1 cellular context compared by ENCODE assay signal in genomic region chr10:58334817-58335305, GRCh38.
TF ChIP-seq lines count a peak whose summit lies in the region.

TSS of gene UBE2D1 (plus strand) at chr10:58335006. CDS start at chr10:58335202, 196 bp downstream.

TF ChIP-seq in K562, 482 proteins besides CTCF, POLR2A, EP300 and RAD21 (continued from another document and continues in another):
- TF ChIP-seq E2F5 (CRISPR knock-in tag; IDR thresholded peaks at IDR 0.05) (no peak), IRF9 (tag; IDR thresholded peaks at IDR 0.05) (no peak), CCNT2 (IDR thresholded peaks at IDR 0.05; ENCODE audit: borderline replicate concordance, extremely low read depth, insufficient read length, low read depth, low read length) (peak; percentile 54), EP400 (IDR thresholded peaks at IDR 0.05) (peak; percentile 19; the same call in 1 of the 2 replicates), MAFK (IDR thresholded peaks at IDR 0.05; ENCODE audit: low read length) (no peak), MLLT1 (IDR thresholded peaks at IDR 0.05) (no peak), RBM15 (IDR thresholded peaks at IDR 0.05; ENCODE audit: insufficient read depth, low read length) (no peak), TBP (optimal IDR thresholded peaks at IDR 0.05; ENCODE audit: low read depth, low read length) (peak; percentile 96), LCOR (CRISPR knock-in tag; IDR thresholded peaks at IDR 0.05) (no peak), CREBBP (IDR thresholded peaks at IDR 0.05; ENCODE audit: low read depth, low read length) (no peak), ZNF316 (IDR thresholded peaks at IDR 0.05) (no peak), RBM14 (IDR thresholded peaks at IDR 0.05; ENCODE audit: borderline replicate concordance, insufficient read depth, low read depth, low read length) (0 out of 2 replicates have a peak, but pooled peaks have one; percentile 42), HDAC1 (IDR thresholded peaks at IDR 0.05) (peak in 1 of 2 experiments; percentile 71; a peak in 2 of 4 replicates), ZBED1 (IDR thresholded peaks at IDR 0.05) (no peak), RFX1 (IDR thresholded peaks at IDR 0.05) (no peak), CHCHD3 (CRISPR knock-in tag; IDR thresholded peaks at IDR 0.05) (no peak), NONO (IDR thresholded peaks at IDR 0.05; ENCODE audit: low read depth in 2 of 2, low read length in 1 of 2) (peak; percentile 85 to 99), MAX (CRISPR knock-in tag; IDR thresholded peaks at IDR 0.05) (peak; percentile 55; the same call in 1 of the 2 replicates), NR2C1 (IDR thresholded peaks at IDR 0.05) (no peak), NR2C1 (tag; IDR thresholded peaks at IDR 0.05) (peak; percentile 67), POLR2AphosphoS2 (IDR thresholded peaks at IDR 0.05; ENCODE audit: low read length) (no peak), ZNF518B (CRISPR knock-in tag; IDR thresholded peaks at IDR 0.05) (no peak), GATAD2A (IDR thresholded peaks at IDR 0.05) (no peak), ATF7 (IDR thresholded peaks at IDR 0.05) (peak; percentile 43; the same call in 1 of the 2 replicates), MTA3 (IDR thresholded peaks at IDR 0.05; ENCODE audit: borderline replicate concordance) (peak; percentile 74; the same call in 1 of the 2 replicates), RERE (CRISPR knock-in tag; IDR thresholded peaks at IDR 0.05; ENCODE audit: borderline replicate concordance) (no peak), NELFE (IDR thresholded peaks at IDR 0.05; ENCODE audit: insufficient read depth, insufficient read length) (peak; percentile 47), ZNF511 (CRISPR knock-in tag; IDR thresholded peaks at IDR 0.05) (peak; percentile 33; the same call in 1 of the 2 replicates), E2F3 (CRISPR knock-in tag; IDR thresholded peaks at IDR 0.05) (no peak), NCOA4 (IDR thresholded peaks at IDR 0.05; ENCODE audit: partially characterized antibody) (no peak), SLC30A9 (CRISPR knock-in tag; IDR thresholded peaks at IDR 0.05) (no peak), ZBTB34 (CRISPR knock-in tag; IDR thresholded peaks at IDR 0.05) (no peak), MAZ (CRISPR knock-in tag; conservative IDR thresholded peaks at IDR 0.05 in 1 of 2, IDR thresholded peaks at IDR 0.05 in 1 of 2) (peak; percentile 97 to 99), ELF1 (tag; IDR thresholded peaks at IDR 0.05) (peak; percentile 83)
- TF ChIP-seq, protein P1, sequence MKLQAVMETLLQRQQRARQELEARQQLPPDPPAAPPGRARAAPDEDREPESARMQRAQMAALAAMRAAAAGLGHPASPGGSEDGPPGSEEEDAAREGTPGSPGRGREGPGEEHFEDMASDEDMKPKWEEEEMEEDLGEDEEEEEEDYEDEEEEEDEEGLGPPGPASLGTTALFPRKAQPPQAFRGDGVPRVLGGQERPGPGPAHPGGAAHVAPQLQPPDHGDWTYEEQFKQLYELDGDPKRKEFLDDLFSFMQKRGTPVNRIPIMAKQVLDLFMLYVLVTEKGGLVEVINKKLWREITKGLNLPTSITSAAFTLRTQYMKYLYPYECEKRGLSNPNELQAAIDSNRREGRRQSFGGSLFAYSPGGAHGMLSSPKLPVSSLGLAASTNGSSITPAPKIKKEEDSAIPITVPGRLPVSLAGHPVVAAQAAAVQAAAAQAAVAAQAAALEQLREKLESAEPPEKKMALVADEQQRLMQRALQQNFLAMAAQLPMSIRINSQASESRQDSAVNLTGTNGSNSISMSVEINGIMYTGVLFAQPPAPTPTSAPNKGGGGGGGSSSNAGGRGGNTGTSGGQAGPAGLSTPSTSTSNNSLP (IDR thresholded peaks at IDR 0.05; ENCODE audit: borderline replicate concordance, low read depth, low read length): no peak
- TF ChIP-seq, protein P2, sequence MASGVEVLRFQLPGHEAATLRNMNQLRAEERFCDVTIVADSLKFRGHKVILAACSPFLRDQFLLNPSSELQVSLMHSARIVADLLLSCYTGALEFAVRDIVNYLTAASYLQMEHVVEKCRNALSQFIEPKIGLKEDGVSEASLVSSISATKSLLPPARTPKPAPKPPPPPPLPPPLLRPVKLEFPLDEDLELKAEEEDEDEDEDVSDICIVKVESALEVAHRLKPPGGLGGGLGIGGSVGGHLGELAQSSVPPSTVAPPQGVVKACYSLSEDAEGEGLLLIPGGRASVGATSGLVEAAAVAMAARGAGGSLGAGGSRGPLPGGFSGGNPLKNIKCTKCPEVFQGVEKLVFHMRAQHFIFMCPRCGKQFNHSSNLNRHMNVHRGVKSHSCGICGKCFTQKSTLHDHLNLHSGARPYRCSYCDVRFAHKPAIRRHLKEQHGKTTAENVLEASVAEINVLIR (CRISPR knock-in tag; IDR thresholded peaks at IDR 0.05): no peak
